ENCODE assay signal across 8 cellular contexts in the genomic region with DNA sequence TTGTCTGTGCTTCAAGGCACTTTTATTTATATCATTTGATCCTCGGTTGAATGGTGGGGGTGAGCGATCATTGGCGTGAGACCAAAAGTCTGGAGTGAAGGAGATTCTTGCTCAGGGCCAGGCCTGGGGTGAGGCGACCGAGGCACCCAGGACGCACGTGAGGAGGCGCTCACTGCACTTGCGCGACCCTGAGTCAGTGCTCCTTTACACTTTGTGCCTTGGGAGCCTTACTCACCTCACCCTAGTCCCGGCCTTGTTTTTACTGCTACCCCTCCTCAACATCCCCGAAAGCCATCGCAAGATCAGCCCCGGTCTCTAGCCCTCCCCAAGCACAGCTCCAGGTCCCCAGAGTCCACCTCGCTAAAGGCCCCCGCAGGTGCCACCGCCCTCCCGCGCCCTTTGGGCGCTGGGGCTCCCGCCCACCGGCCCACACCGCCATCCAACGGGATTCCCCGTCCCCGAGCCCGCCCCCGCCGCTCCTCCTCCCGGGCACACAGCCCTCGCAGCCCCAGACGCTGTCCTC. TPM values are rescaled to one million over a fixed set of nuclear protein-coding genes. Genes with fewer than 3 reads are reported as not detected.
DNase-seq lines count a peak whose midpoint lies in the region; ATAC-seq lines count a peak whose summit lies in the region.

No MANE protein-coding gene starts in this region.

- H2BK5ac ChIP-seq in mesenchymal stem cell (ENCODE audit: low read depth, low read length, poor library complexity, severe bottlenecking) = no peak overlapping the region

- peak overlapping the region; percentile 91 for H3K9ac ChIP-seq in mesenchymal stem cell (ENCODE audit: low read length)

- peaks cover 19% of the 10 kb centered on the region for H3K79me1 ChIP-seq in mesenchymal stem cell (replicated peaks; ENCODE audit: low read length, poor library complexity, severe bottlenecking)

- H3K9me3 Mint-ChIP-seq in activated CD4-positive, alpha-beta T cell treated with anti-CD3 and anti-CD28 coated beads, Interleukin-2, amount 10 ng/mL, durations not matched to agents 24 days and 14 days = peaks cover 4% of the 10 kb centered on the region

- H3K9me3 ChIP-seq in mesenchymal stem cell (ENCODE audit: control insufficient read depth, low read length) = no peaks in the 10 kb centered on the region

- H2BK12ac ChIP-seq in mesenchymal stem cell (ENCODE audit: low read length in 2 of 2) = peak overlapping the region in 1 of 2 experiments; percentile 10

- peak overlapping the region in 1 of 2 experiments; percentile 94 for H3K14ac ChIP-seq in mesenchymal stem cell (ENCODE audit: low read length in 2 of 2)

- peak overlapping the region in 1 of 2 experiments; percentile 93 for H3K18ac ChIP-seq in mesenchymal stem cell (ENCODE audit: low read depth in 1 of 2, low read length in 2 of 2)

- peak overlapping the region; percentile 72 to 77 for H3K4me3 ChIP-seq in mesenchymal stem cell (ENCODE audit: insufficient read depth in 1 of 2, low read depth in 1 of 2, low read length in 2 of 2)

- H3K4me1 ChIP-seq in mesenchymal stem cell (ENCODE audit: control insufficient read depth, insufficient read depth, low read depth, low read length) = peaks cover 9% of the 10 kb centered on the region

- peaks cover 3 to 12% of the 10 kb centered on the region in 2 experiments for H3K36me3 ChIP-seq in mesenchymal stem cell (ENCODE audit: control insufficient read depth in 1 of 2, insufficient read depth in 2 of 2, low read depth in 1 of 2, low read length in 2 of 2)

- ATAC-seq in HG02840 (IDR thresholded peaks at IDR 0.05; ENCODE audit: low FRiP score, unreplicated experiment) = peak; percentile 35

- no peak overlapping the region for H2BK15ac ChIP-seq in mesenchymal stem cell (ENCODE audit: low read depth, poor library complexity, severe bottlenecking)

- H3K4ac ChIP-seq in mesenchymal stem cell (ENCODE audit: low read depth in 1 of 2, low read length in 2 of 2) = no peak overlapping the region

- 5% methylated on average over 32 of the region's 32 CpGs for WGBS in mesenchymal stem cell

- H3K27me3 ChIP-seq in mesenchymal stem cell (ENCODE audit: control insufficient read depth in 1 of 2, insufficient read depth in 1 of 2, low read length in 2 of 2) = peaks cover 0 to 7% of the 10 kb centered on the region in 2 experiments

- H3K4me3 Mint-ChIP-seq in activated CD4-positive, alpha-beta T cell treated with anti-CD3 and anti-CD28 coated beads, Interleukin-2, amount 10 ng/mL, durations not matched to agents 24 days and 14 days = peak overlapping the region; percentile 98

- peak; percentile 81 for DNase-seq in NK-92 treated with Interleukin-12 subunit alpha and Interleukin-12 subunit beta, amount 100 ng/mL, for 24 hours (lab: John Stamatoyannopoulos, UW)
- no peak for DNase-seq in NK-92 (lab: John Stamatoyannopoulos, UW; ENCODE audit: unreplicated experiment)
- peak; percentile 87 for DNase-seq in NCI-H2171 (lab: John Stamatoyannopoulos, UW)
- no peak for DNase-seq in activated CD4-positive, alpha-beta T cell treated with anti-CD3 and anti-CD28 coated beads, Interleukin-2, amount 10 ng/mL, durations not matched to agents 24 days and 14 days
- DNase-seq in effector CD4-positive, alpha-beta T cell = peak; percentile 59
- DNase-seq in mesenchymal stem cell = peak; percentile 63
- peak; percentile 29 for DNase-seq in stimulated activated CD8-positive, alpha-beta memory T cell treated with anti-CD3 and anti-CD28 coated beads, Interleukin-15, amount 100 ng/mL, for 1 hour (ENCODE audit: low read depth)

- no peak overlapping the region for H3K23ac ChIP-seq in mesenchymal stem cell (ENCODE audit: low read length in 2 of 2)

- H3K4me1 Mint-ChIP-seq in activated CD4-positive, alpha-beta T cell treated with anti-CD3 and anti-CD28 coated beads, Interleukin-2, amount 10 ng/mL, durations not matched to agents 24 days and 14 days = peaks cover 17% of the 10 kb centered on the region

- peak overlapping the region; percentile 97 for H3K27ac Mint-ChIP-seq in activated CD4-positive, alpha-beta T cell treated with anti-CD3 and anti-CD28 coated beads, Interleukin-2, amount 10 ng/mL, durations not matched to agents 24 days and 14 days

- intact Hi-C loops in activated CD4-positive, alpha-beta T cell treated with anti-CD3 and anti-CD28 coated beads, Interleukin-2, amount 10 ng/mL, durations not matched to agents 24 days and 14 days (cut with micrococcal nuclease) = loop anchor here (2.0 kb wide), 2 partner anchors 18 to 68 kb away; a partner anchor contains a TSS

- peaks cover 8% of the 10 kb centered on the region for H3K36me3 Mint-ChIP-seq in activated CD4-positive, alpha-beta T cell treated with anti-CD3 and anti-CD28 coated beads, Interleukin-2, amount 10 ng/mL, durations not matched to agents 24 days and 14 days (ENCODE audit: low read depth)

- H4K91ac ChIP-seq in mesenchymal stem cell (ENCODE audit: low read length) = no peak overlapping the region

- peak overlapping the region; percentile 56 for H2BK120ac ChIP-seq in mesenchymal stem cell (ENCODE audit: low read depth, low read length)

- H4K8ac ChIP-seq in mesenchymal stem cell (ENCODE audit: low read length) = peak overlapping the region; percentile 46

- no peak overlapping the region for H2AK5ac ChIP-seq in mesenchymal stem cell (ENCODE audit: low read length, severe bottlenecking)

- H3K27ac ChIP-seq in mesenchymal stem cell (ENCODE audit: low read length, poor library complexity, severe bottlenecking) = peak overlapping the region; percentile 63

- H3K27me3 Mint-ChIP-seq in activated CD4-positive, alpha-beta T cell treated with anti-CD3 and anti-CD28 coated beads, Interleukin-2, amount 10 ng/mL, durations not matched to agents 24 days and 14 days = peaks cover 29% of the 10 kb centered on the region

- peak overlapping the region; percentile 88 for H3K4me2 ChIP-seq in mesenchymal stem cell (ENCODE audit: low read length, poor library complexity, severe bottlenecking)

- peak overlapping the region; percentile 80 for H2AFZ ChIP-seq in mesenchymal stem cell (ENCODE audit: low read depth, low read length)

RNA-seq across cellular contexts. Expression of a gene that starts 0.5 kb away (rescaled TPM):
- total RNA-seq in activated CD4-positive, alpha-beta T cell treated with anti-CD3 and anti-CD28 coated beads, Interleukin-2, amount 10 ng/mL, durations not matched to agents 24 days and 14 days = 39.5 and 39.6 TPM in 2 replicates
- polyA plus RNA-seq in mesenchymal stem cell (2013, experiment 1 of 2) = 8.5 TPM
- polyA plus RNA-seq in mesenchymal stem cell (2013, experiment 2 of 2) = 7.7 TPM

RNA-seq across cellular contexts. Expression of a gene that starts 16.7 kb away (rescaled TPM):
- total RNA-seq in activated CD4-positive, alpha-beta T cell treated with anti-CD3 and anti-CD28 coated beads, Interleukin-2, amount 10 ng/mL, durations not matched to agents 24 days and 14 days = not detected in 2 replicates
- 2.5 TPM for polyA plus RNA-seq in mesenchymal stem cell (2013, experiment 1 of 2)
- polyA plus RNA-seq in mesenchymal stem cell (2013, experiment 2 of 2) = 2.4 TPM

RNA-seq across cellular contexts. Expression of a gene that starts 28.9 kb away (rescaled TPM):
- 89.5 and 93.7 TPM in 2 replicates for total RNA-seq in activated CD4-positive, alpha-beta T cell treated with anti-CD3 and anti-CD28 coated beads, Interleukin-2, amount 10 ng/mL, durations not matched to agents 24 days and 14 days
- 55.6 TPM for polyA plus RNA-seq in mesenchymal stem cell (2013, experiment 1 of 2)
- polyA plus RNA-seq in mesenchymal stem cell (2013, experiment 2 of 2) = 55.8 TPM

RNA-seq across cellular contexts. Expression of a gene that starts 36.1 kb away (rescaled TPM):
- total RNA-seq in activated CD4-positive, alpha-beta T cell treated with anti-CD3 and anti-CD28 coated beads, Interleukin-2, amount 10 ng/mL, durations not matched to agents 24 days and 14 days = 0.12 TPM in 2 replicates
- polyA plus RNA-seq in mesenchymal stem cell (2013, experiment 1 of 2) = 0.64 TPM
- polyA plus RNA-seq in mesenchymal stem cell (2013, experiment 2 of 2) = 0.44 TPM

RNA-seq across cellular contexts. Expression of a gene that starts 54.2 kb away (rescaled TPM):
- total RNA-seq in activated CD4-positive, alpha-beta T cell treated with anti-CD3 and anti-CD28 coated beads, Interleukin-2, amount 10 ng/mL, durations not matched to agents 24 days and 14 days = 50.4 and 50.7 TPM in 2 replicates
- polyA plus RNA-seq in mesenchymal stem cell (2013, experiment 1 of 2) = 61.5 TPM
- polyA plus RNA-seq in mesenchymal stem cell (2013, experiment 2 of 2) = 63.0 TPM

Comparison
In these comparisons a context has a peak if more than half of its experiments do, and no peak if none do; other contexts are left out.
1. DNase-seq: peak in NK-92 treated with Interleukin-12 subunit alpha and Interleukin-12 subunit beta, amount 100 ng/mL, for 24 hours (single experiment), NCI-H2171 (single experiment), effector CD4-positive, alpha-beta T cell (single experiment), mesenchymal stem cell (single experiment) and stimulated activated CD8-positive, alpha-beta memory T cell treated with anti-CD3 and anti-CD28 coated beads, Interleukin-15, amount 100 ng/mL, for 1 hour (single experiment); none in NK-92 (single experiment) and activated CD4-positive, alpha-beta T cell treated with anti-CD3 and anti-CD28 coated beads, Interleukin-2, amount 10 ng/mL, durations not matched to agents 24 days and 14 days (single experiment).